ENCODE assay signal across 20 cellular contexts in genomic region chr7:99255463-99255862, GRCh38. TPM values are rescaled to one million over a fixed set of nuclear protein-coding genes. Genes with fewer than 3 reads are reported as not detected.
"Had no signal": no experiment of that assay in that cellular context is flagged by ENCODE, and none has a peak within 500 bp of the region (broad histone marks: within the 10 kb centered on the region; RNA-seq: fewer than 3 reads in every experiment).

No MANE protein-coding gene starts in this region.

- H3K9me3 ChIP-seq: adrenal gland, neutrophil had no signal

- H3K27me3 ChIP-seq: adrenal gland had no signal

- H3K36me3 ChIP-seq: adrenal gland, neutrophil, WERI-Rb-1 had no signal

- H3K27ac ChIP-seq: adrenal gland, neutrophil, WERI-Rb-1 had no signal

- DNase-seq: activated CD4-positive, alpha-beta memory T cell treated with anti-CD3 and anti-CD28 coated beads for 36 hours; activated CD8-positive, alpha-beta memory T cell treated with anti-CD3 and anti-CD28 coated beads, Interleukin-2, amount 10 ng/mL, durations not matched to agents 7 days and 5 days; activated naive CD4-positive, alpha-beta T cell treated with anti-CD3 and anti-CD28 coated beads, Interleukin-2, amount 10 ng/mL, durations not matched to agents 7 days and 5 days; activated T-cell treated with anti-CD3 and anti-CD28 coated beads, Interleukin-2, amount 50 U/mL, for 1 hour; adrenal gland; naive thymus-derived CD8-positive, alpha-beta T cell; small intestine; stimulated activated CD4-positive, alpha-beta T cell treated with anti-CD3 and anti-CD28 coated beads, Interleukin-4, amount 100 ng/mL, for 24 hours; stimulated activated naive CD4-positive, alpha-beta T cell treated with Interleukin-2 at 50 U/mL for 16 hours; T-cell; trophoblast cell; WERI-Rb-1 had no signal

- H3K4me3 ChIP-seq: adrenal gland had no signal

- H3K4me1 ChIP-seq: adrenal gland had no signal

RNA-seq across cellular contexts. Expression of gene MYH16, which starts 17.2 kb away (rescaled TPM):
- total RNA-seq: activated CD4-positive, alpha-beta memory T cell treated with anti-CD3 and anti-CD28 coated beads for 36 hours; activated CD8-positive, alpha-beta memory T cell treated with anti-CD3 and anti-CD28 coated beads, Interleukin-2, amount 10 ng/mL, durations not matched to agents 7 days and 5 days; activated T-helper 2 cell treated with anti-CD3 and anti-CD28 coated beads, Interferon-gamma antibody, Interleukin-2, Interleukin-4, amounts not matched to agents 10 μg/mL and 5 μg/mL and 100 μg/mL, durations not matched to agents 14 hours and 24 hours and 36 hours; adrenal gland; chondrocyte; esophagus mucosa; left lobe of liver; lung microvascular endothelial cell; mononuclear cell; naive thymus-derived CD8-positive, alpha-beta T cell; T-cell had no signal

RNA-seq across cellular contexts. Expression of gene KPNA7, which starts 47.5 kb away (rescaled TPM):
- total RNA-seq: activated CD4-positive, alpha-beta memory T cell treated with anti-CD3 and anti-CD28 coated beads for 36 hours; activated CD8-positive, alpha-beta memory T cell treated with anti-CD3 and anti-CD28 coated beads, Interleukin-2, amount 10 ng/mL, durations not matched to agents 7 days and 5 days; activated T-helper 2 cell treated with anti-CD3 and anti-CD28 coated beads, Interferon-gamma antibody, Interleukin-2, Interleukin-4, amounts not matched to agents 10 μg/mL and 5 μg/mL and 100 μg/mL, durations not matched to agents 14 hours and 24 hours and 36 hours; adrenal gland; chondrocyte; dermis microvascular lymphatic vessel endothelial cell; lung microvascular endothelial cell; mononuclear cell had no signal
